Comparison of ENCODE assay signal across 11 cellular contexts in the genomic region with DNA sequence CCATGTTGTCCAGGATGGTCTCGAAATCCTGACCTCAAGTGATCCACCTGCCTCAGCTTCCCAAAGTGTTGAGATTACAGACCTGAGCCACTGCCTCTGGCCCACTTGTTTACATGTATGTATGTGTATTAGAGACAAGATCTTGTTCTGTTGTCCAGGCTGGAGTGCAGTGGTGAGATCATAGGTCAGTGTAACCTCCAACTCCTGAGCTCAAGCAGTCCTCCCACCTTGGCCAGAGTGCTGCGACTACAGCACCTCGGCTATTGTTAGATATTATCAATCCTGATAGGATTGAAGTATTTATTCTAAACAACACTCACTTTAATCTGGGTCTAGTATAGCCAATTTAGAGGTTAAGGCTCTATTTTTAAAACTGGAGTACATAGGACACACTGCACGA. TPM values are rescaled to one million over a fixed set of nuclear protein-coding genes. Genes with fewer than 3 reads are reported as not detected.
"Had no signal": no experiment of that assay in that cellular context is flagged by ENCODE, and none has a peak within 500 bp of the region (broad histone marks: within the 10 kb centered on the region; RNA-seq: fewer than 3 reads in every experiment).

No MANE protein-coding gene starts in this region.

- H3K4me1 Mint-ChIP-seq: GM23338 had no signal

- ATAC-seq: GM23338, HCT116 had no signal

- DNase-seq: GM23248, GOT3, H7, H9, HCEC 1CT, HFFc6 had no signal

- H3K36me3 ChIP-seq: HAP-1 had no signal

- H3K4me2 ChIP-seq: GM23338 had no signal

- H3K9me3 ChIP-seq: HAP-1 had no signal

- H3K27ac Mint-ChIP-seq: GM23338, H9, HFFc6 had no signal

- H3K4me3 ChIP-seq: GM23248, GM23338, HAP-1 had no signal

- H3K27ac ChIP-seq: GM23248 had no signal

- H3K9me3 Mint-ChIP-seq: GM23338, HFFc6 had no signal

- H3K4me3 Mint-ChIP-seq: GM23338, H9, HFFc6 had no signal

- FAIRE-seq: H1, H54 had no signal

- H2AFZ ChIP-seq: GM23248, GM23338 had no signal

- H3K9ac ChIP-seq: GM23248 had no signal

- H3K4me1 ChIP-seq: HAP-1 had no signal

RNA-seq across cellular contexts. Expression of gene PAGE1, which starts 36.0 kb away (rescaled TPM):
- total RNA-seq: GM23248, GM23338, H1, H7, H9 had no signal
- polyA plus RNA-seq: GM23248, GM23338, H1 had no signal
